In genomic region chr11:59141673-59142460, GRCh38 we compare ENCODE assay signal across 8 cellular contexts. TPM values are rescaled to one million over a fixed set of nuclear protein-coding genes. Genes with fewer than 3 reads are reported as not detected.
A peak's percentile ranks its signal among the peaks of the same experiment; 100 is the strongest.
DNase-seq lines count a peak whose midpoint lies in the region; ATAC-seq and TF ChIP-seq lines count a peak whose summit lies in the region.

No MANE protein-coding gene starts in this region.

- H3K36me3 ChIP-seq in left ventricle myocardium inferior (peaks cover 9% of the 10 kb centered on the region), OCI-LY7 (ENCODE audit: insufficient read depth, low read length) (peaks cover 9% of the 10 kb centered on the region), endodermal cell (ENCODE audit: control insufficient read depth, insufficient read depth, low read length) (no peaks in the 10 kb centered on the region), neural progenitor cell (no peaks in the 10 kb centered on the region)

- no peaks in the 10 kb centered on the region for H3K27me3 ChIP-seq in left ventricle myocardium inferior (ENCODE audit: low read depth)
- H3K27me3 ChIP-seq in endodermal cell (ENCODE audit: control insufficient read depth, insufficient read depth, low read length, poor library complexity, severe bottlenecking) = peaks cover 26% of the 10 kb centered on the region
- H3K27me3 ChIP-seq in neural progenitor cell = peaks cover 24% of the 10 kb centered on the region

- no peak overlapping the region for H3K27ac Mint-ChIP-seq in endodermal cell
- H3K27ac Mint-ChIP-seq in neural progenitor cell = no peak overlapping the region

- H3K4me3 ChIP-seq in left ventricle myocardium inferior (peak overlapping the region; percentile 78), OCI-LY7 (ENCODE audit: low read depth, low read length, poor library complexity, severe bottlenecking) (peak overlapping the region; percentile 90), endodermal cell (ENCODE audit: low read length) (peak overlapping the region; percentile 85), neural progenitor cell (peak overlapping the region; percentile 53)

- H3K9me3 Mint-ChIP-seq in endodermal cell (peaks cover 6% of the 10 kb centered on the region), neural progenitor cell (no peaks in the 10 kb centered on the region)

- ATAC-seq in GM21390 (IDR thresholded peaks at IDR 0.05; ENCODE audit: unreplicated experiment) = no peak

- CTCF ChIA-PET in OCI-LY7 (lab: Charles Lee; ENCODE audit: unreplicated experiment) = interaction anchor here (0.5 to 1.8 kb wide), 3 partner anchors 16 to 368 kb away, joined by 3 to 7 read pairs (median 3); no protein-coding TSS in a partner anchor

- H3K4me1 ChIP-seq in left ventricle myocardium inferior (peaks cover 36% of the 10 kb centered on the region), OCI-LY7 (ENCODE audit: insufficient read depth, low read length, poor library complexity, severe bottlenecking) (peaks cover 31% of the 10 kb centered on the region), endodermal cell (ENCODE audit: control insufficient read depth, insufficient read depth, low read length) (no peaks in the 10 kb centered on the region), neural progenitor cell (peaks cover 15% of the 10 kb centered on the region)

- TF ChIP-seq CTCF in left ventricle myocardium inferior (IDR thresholded peaks at IDR 0.05; ENCODE audit: borderline replicate concordance) (no peak), OCI-LY7 (conservative IDR thresholded peaks at IDR 0.05; ENCODE audit: low read length) (no peak), endodermal cell (conservative IDR thresholded peaks at IDR 0.05) (no peak), neural progenitor cell (IDR thresholded peaks at IDR 0.05) (no peak)

- intact Hi-C loops in left ventricle myocardium inferior (cut with micrococcal nuclease) = no loop called here
- intact Hi-C loops in cardiac septum (cut with DNase I) = no loop called here
- intact Hi-C loops in OCI-LY7 (cut with micrococcal nuclease; ENCODE audit: unreplicated experiment) = loop anchor here (1.0 to 10.0 kb wide), 3 partner anchors 16 to 673 kb away; partner anchors contain the start of genes FAM111B and MRPL16

- H3K9me3 ChIP-seq in left ventricle myocardium inferior (replicated peaks) (no peaks in the 10 kb centered on the region), OCI-LY7 (ENCODE audit: low read length) (no peaks in the 10 kb centered on the region), endodermal cell (ENCODE audit: control insufficient read depth, low read length) (no peaks in the 10 kb centered on the region), neural progenitor cell (ENCODE audit: low read depth) (no peaks in the 10 kb centered on the region)

- H4K20me1 ChIP-seq in OCI-LY7 (ENCODE audit: insufficient read depth, low read length) (no peaks in the 10 kb centered on the region), neural progenitor cell (ENCODE audit: low read depth) (no peaks in the 10 kb centered on the region)

- H3K9me2 ChIP-seq in OCI-LY7 (ENCODE audit: insufficient read depth, low read length) = no peaks in the 10 kb centered on the region

- H3K4me2 ChIP-seq in OCI-LY7 (ENCODE audit: low read length) = peak overlapping the region; percentile 95
- H3K4me2 ChIP-seq in neural progenitor cell = peak overlapping the region; percentile 72

- DNase-seq in left ventricle myocardium inferior (no peak), cardiac septum (ENCODE audit: low spot score) (no peak), OCI-LY7 (ENCODE audit: low spot score) (no peak), endodermal cell (no peak), neural progenitor cell (ENCODE audit: low spot score) (no peak), NCI-H524 (lab: John Stamatoyannopoulos, UW) (no peak), DMS 273 (lab: John Stamatoyannopoulos, UW; ENCODE audit: unreplicated experiment) (no peak)

- BruUV-seq in OCI-LY7 (replicated peaks; lab: Mats Ljungman, UMichigan) = TSS peak; percentile 69

- H2AFZ ChIP-seq in OCI-LY7 (ENCODE audit: low read length) (peak overlapping the region; percentile 93), neural progenitor cell (replicated peaks) (peak overlapping the region; percentile 85)

- POLR2A ChIA-PET in OCI-LY7 (lab: Charles Lee) = interaction anchor here (0.6 to 1.4 kb wide), 5 partner anchors 8 to 721 kb away, joined by 3 to 6 read pairs (median 3); no protein-coding TSS in a partner anchor

- H3K79me2 ChIP-seq in OCI-LY7 (ENCODE audit: insufficient read depth, low read depth, low read length) = peaks cover 26% of the 10 kb centered on the region
- no peaks in the 10 kb centered on the region for H3K79me2 ChIP-seq in neural progenitor cell (ENCODE audit: low read depth)

- H3F3A ChIP-seq in neural progenitor cell (ENCODE audit: low read depth) = peaks cover 27% of the 10 kb centered on the region

- H3K27ac ChIP-seq in left ventricle myocardium inferior (replicated peaks) (peak overlapping the region; percentile 90), OCI-LY7 (ENCODE audit: low read depth, low read length, poor library complexity, severe bottlenecking) (peak overlapping the region; percentile 90), endodermal cell (ENCODE audit: low read depth, low read length) (no peak overlapping the region), neural progenitor cell (no peak overlapping the region)

- H3K27me3 Mint-ChIP-seq in endodermal cell (ENCODE audit: insufficient read depth) (peaks cover 32% of the 10 kb centered on the region), neural progenitor cell (ENCODE audit: insufficient read depth, low read depth) (peaks cover 5% of the 10 kb centered on the region)

- H3K36me3 Mint-ChIP-seq in endodermal cell (ENCODE audit: low read depth) (no peaks in the 10 kb centered on the region), neural progenitor cell (peaks cover 5% of the 10 kb centered on the region)

- H3K9ac ChIP-seq in endodermal cell (ENCODE audit: extremely low read depth, low read length, poor library complexity, severe bottlenecking) = no peak overlapping the region
- H3K9ac ChIP-seq in neural progenitor cell = no peak overlapping the region

- H3K4me1 Mint-ChIP-seq in endodermal cell (peaks cover 13% of the 10 kb centered on the region), neural progenitor cell (peaks cover 41% of the 10 kb centered on the region)

- WGBS in endodermal cell (ENCODE audit: insufficient coverage in 1 of 2, insufficient read length in 1 of 2), 2 experiments = 26 to 40% methylated on average over 1 to 3 of the region's 3 CpGs

- H3K4me3 Mint-ChIP-seq in endodermal cell (peak overlapping the region; percentile 83), neural progenitor cell (peak overlapping the region; percentile 96)

RNA-seq across cellular contexts. Expression of gene FAM111A, which starts 0.8 kb away (rescaled TPM):
- total RNA-seq in left ventricle myocardium inferior (9.6 TPM), cardiac septum (7.3 TPM), OCI-LY7 (2022) (93.7 and 99.8 TPM in 2 replicates), endodermal cell (10 to 100 TPM; 11.4 to 34.2 TPM), neural progenitor cell (ENCODE audit: low replicate concordance) (31.0 and 32.7 TPM in 2 replicates)
- total RNA-seq in OCI-LY7 (2014; rRNA removed; shearing (Covaris generic)) = 80.8 and 83.9 TPM in 2 replicates
- polyA plus RNA-seq in endodermal cell (2013, experiment 1 of 2) = 22.0 TPM
- polyA plus RNA-seq in endodermal cell (2013, experiment 2 of 2) = 16.1 TPM

RNA-seq across cellular contexts. Expression of gene DTX4, which starts 30.1 kb away (rescaled TPM):
- total RNA-seq in left ventricle myocardium inferior (1.8 TPM), cardiac septum (1.5 TPM), OCI-LY7 (2022) (9.4 and 9.9 TPM in 2 replicates), endodermal cell (10 to 100 TPM; 16.1 to 16.6 TPM), neural progenitor cell (ENCODE audit: low replicate concordance) (16.9 and 34.8 TPM in 2 replicates)
- total RNA-seq in OCI-LY7 (2014; rRNA removed; shearing (Covaris generic)) = 0.70 and 1.4 TPM in 2 replicates
- polyA plus RNA-seq in endodermal cell (2013, experiment 1 of 2) = 122 TPM
- polyA plus RNA-seq in endodermal cell (2013, experiment 2 of 2) = 107 TPM

RNA-seq across cellular contexts. Expression of gene FAM111B, which starts 34.8 kb away (rescaled TPM):
- total RNA-seq in left ventricle myocardium inferior (1.1 TPM), cardiac septum (not detected), OCI-LY7 (2022) (38.1 and 39.8 TPM in 2 replicates), endodermal cell (10 to 100 TPM; 20.0 to 23.1 TPM), neural progenitor cell (ENCODE audit: low replicate concordance) (9.6 and 13.1 TPM in 2 replicates)
- 30.3 and 37.6 TPM in 2 replicates for total RNA-seq in OCI-LY7 (2014; rRNA removed; shearing (Covaris generic))
- polyA plus RNA-seq in endodermal cell (2013, experiment 1 of 2) = 12.6 TPM
- 14.1 TPM for polyA plus RNA-seq in endodermal cell (2013, experiment 2 of 2)

RNA-seq across cellular contexts. Expression of gene GLYATL1B, which starts 55.8 kb away (rescaled TPM):
- not detected for total RNA-seq in left ventricle myocardium inferior
- total RNA-seq in cardiac septum = not detected
- 0.59 TPM in 1 of 2 replicates, not detected in the other for total RNA-seq in OCI-LY7 (2014; rRNA removed; shearing (Covaris generic))
- not detected in 2 replicates for total RNA-seq in OCI-LY7 (2022)
- total RNA-seq in endodermal cell = not detected
- polyA plus RNA-seq in endodermal cell (2013, experiment 1 of 2) = not detected
- polyA plus RNA-seq in endodermal cell (2013, experiment 2 of 2) = not detected
- not detected in 2 replicates for total RNA-seq in neural progenitor cell (ENCODE audit: low replicate concordance)

Comparison
In these comparisons a context has a peak if more than half of its experiments do, and no peak if none do; other contexts are left out.
1. H3K27ac ChIP-seq: peak in left ventricle myocardium inferior (single experiment) and OCI-LY7 (single experiment); none in endodermal cell (single experiment) and neural progenitor cell (single experiment).
2. Peak in every context shown above with its lines, with median percentiles within 50 percentile points of each other: H3K4me3 ChIP-seq.